ENCODE assay signal across 8 cellular contexts in genomic region chr3:183635107-183635430, GRCh38. TPM values are rescaled to one million over a fixed set of nuclear protein-coding genes. Genes with fewer than 3 reads are reported as not detected.
A peak's percentile ranks its signal among the peaks of the same experiment; 100 is the strongest.
DNase-seq lines count a peak whose midpoint lies in the region; ATAC-seq and TF ChIP-seq lines count a peak whose summit lies in the region.

No MANE protein-coding gene starts in this region.

- H3K27ac ChIP-seq in OCI-LY7 (ENCODE audit: low read depth, low read length, poor library complexity, severe bottlenecking) (peak overlapping the region; percentile 80), esophagus (ENCODE audit: low read depth in 2 of 2, low read length in 1 of 2) (peak overlapping the region; percentile 99), psoas muscle (peak overlapping the region; percentile 100)

- BruUV-seq in OCI-LY7 (replicated peaks; lab: Mats Ljungman, UMichigan), result TSS peak; percentile 70

- H3K4me1 ChIP-seq in OCI-LY7 (ENCODE audit: insufficient read depth, low read length, poor library complexity, severe bottlenecking) (peaks cover 24% of the 10 kb centered on the region), esophagus (ENCODE audit: control insufficient read depth in 2 of 2, insufficient read depth in 2 of 2, low read length in 1 of 2) (peaks cover 0 to 4% of the 10 kb centered on the region in 2 donors), psoas muscle (peaks cover 37% of the 10 kb centered on the region)

- intact Hi-C loops in OCI-LY7 (cut with micrococcal nuclease; ENCODE audit: unreplicated experiment) (loop anchor here (5.0 kb wide), 3 partner anchors 98 to 168 kb away; no protein-coding TSS in a partner anchor), psoas muscle (cut with DNase I) (loop anchor here (10.0 kb wide), 2 partner anchors 130 to 340 kb away; no protein-coding TSS in a partner anchor)

- CTCF ChIA-PET in OCI-LY7 (lab: Charles Lee; ENCODE audit: unreplicated experiment), result no interaction called here
- CTCF ChIA-PET in GM10248 (lab: Yijun Ruan, JAX), result interaction anchor here (1.2 to 1.8 kb wide), 4 partner anchors 9 to 149 kb away, joined by 3 to 7 read pairs (median 4); no protein-coding TSS in a partner anchor

- H3K36me3 ChIP-seq in OCI-LY7 (ENCODE audit: insufficient read depth, low read length) (no peaks in the 10 kb centered on the region), esophagus (ENCODE audit: control insufficient read depth in 2 of 2, insufficient read depth in 2 of 2, low read length in 1 of 2) (no peaks in the 10 kb centered on the region), psoas muscle (ENCODE audit: insufficient read depth in 1 of 2, low read depth in 1 of 2) (no peaks in the 10 kb centered on the region)

- TF ChIP-seq CTCF in GM12864 (IDR thresholded peaks at IDR 0.05; ENCODE audit: low read depth, low read length, missing control alignments) (no peak), OCI-LY7 (conservative IDR thresholded peaks at IDR 0.05; ENCODE audit: low read length) (no peak), psoas muscle (IDR thresholded peaks at IDR 0.05) (no peak), GM10248 (IDR thresholded peaks at IDR 0.05; ENCODE audit: control extremely low read depth, extremely low read depth, low read depth, missing control alignments) (no peak)

- H3K27me3 ChIP-seq in esophagus (ENCODE audit: control insufficient read depth in 1 of 2, insufficient read depth in 2 of 2, low read length in 2 of 2), result no peaks in the 10 kb centered on the region
- no peaks in the 10 kb centered on the region for H3K27me3 ChIP-seq in psoas muscle (ENCODE audit: insufficient read depth in 3 of 3, low read length in 2 of 3)

- H3K4me2 ChIP-seq in OCI-LY7 (ENCODE audit: low read length), result peak overlapping the region; percentile 78

- H3K79me2 ChIP-seq in OCI-LY7 (ENCODE audit: insufficient read depth, low read depth, low read length), result peaks cover 28% of the 10 kb centered on the region; the same call in 1 of the 2 replicates

- H4K20me1 ChIP-seq in OCI-LY7 (ENCODE audit: insufficient read depth, low read length), result no peaks in the 10 kb centered on the region

- H2AFZ ChIP-seq in OCI-LY7 (ENCODE audit: low read length), result peak overlapping the region; percentile 97

- DNase-seq in GM12864 (ENCODE audit: low read depth), result no peak
- DNase-seq in OCI-LY7 (ENCODE audit: low spot score), result no peak
- DNase-seq in psoas muscle, result no peak
- no peak for DNase-seq in germinal center (ENCODE audit: low spot score)
- no peak for DNase-seq in GM10248 (ENCODE audit: extremely low spot score)

- H3K9me3 ChIP-seq in OCI-LY7 (ENCODE audit: low read length) (no peaks in the 10 kb centered on the region), esophagus (ENCODE audit: control insufficient read depth in 2 of 2, insufficient read depth in 1 of 2, low read depth in 1 of 2, low read length in 1 of 2) (no peaks in the 10 kb centered on the region), psoas muscle (no peaks in the 10 kb centered on the region)

- WGBS in esophagus, 2 donors, result 2 to 3% methylated on average over 9 of the region's 9 CpGs
- WGBS in psoas muscle, 3 donors, result 0 to 4% (median 2%) methylated on average over 9 of the region's 9 CpGs

- POLR2A ChIA-PET in OCI-LY7 (lab: Charles Lee) (interaction anchor here (0.8 to 5.0 kb wide), 12 partner anchors 9 to 83 kb away, joined by 3 to 31 read pairs (median 6); partner anchors contain the start of gene YEATS2), GM10248 (lab: Yijun Ruan, JAX) (interaction anchor here (0.7 kb wide), 1 partner anchor 153 kb away, joined by 4 read pairs; no protein-coding TSS in a partner anchor)

- no peaks in the 10 kb centered on the region for H3K9me2 ChIP-seq in OCI-LY7 (ENCODE audit: insufficient read depth, low read length)

- H3K4me3 ChIP-seq in GM12864 (ENCODE audit: low read depth, low read length) (peak overlapping the region; percentile 67), OCI-LY7 (ENCODE audit: low read depth, low read length, poor library complexity, severe bottlenecking) (peak overlapping the region; percentile 92), esophagus (ENCODE audit: low read depth in 1 of 2, low read length in 2 of 2) (peak overlapping the region; percentile 92 to 96), psoas muscle (peak overlapping the region; percentile 99)

- peak in 1 of 4 donors; percentile 0 for ATAC-seq in psoas muscle
- no peak for ATAC-seq in GM18870 (IDR thresholded peaks at IDR 0.05; ENCODE audit: unreplicated experiment)
- no peak for ATAC-seq in HG02759 (IDR thresholded peaks at IDR 0.05; ENCODE audit: unreplicated experiment)

RNA-seq across cellular contexts. Expression of gene KLHL24, which starts 0.4 kb away (rescaled TPM):
- 37.8 and 45.8 TPM in 2 replicates for total RNA-seq in OCI-LY7 (2014; rRNA removed; shearing (Covaris generic))
- total RNA-seq in OCI-LY7 (2022) (34.0 and 53.0 TPM in 2 replicates), psoas muscle (100 to 1,000 TPM in 2 of 4 donors, 10 to 100 TPM in 2; 77.8 to 162 (median 123) TPM)
- polyA plus RNA-seq in esophagus (1 to 10 TPM; 4.3 to 5.1 TPM), psoas muscle (10 to 100 TPM in 2 of 3 donors, 1 to 10 TPM in 1; 3.3 to 52.8 (median 25.7) TPM)
